ENCODE assay signal across 10 cellular contexts in genomic region chr6:168064226-168064807, GRCh38. TPM values are rescaled to one million over a fixed set of nuclear protein-coding genes. Genes with fewer than 3 reads are reported as not detected.
"Had no signal": no experiment of that assay in that cellular context is flagged by ENCODE, and none has a peak within 500 bp of the region (broad histone marks: within the 10 kb centered on the region; RNA-seq: fewer than 3 reads in every experiment).

No MANE protein-coding gene starts in this region.

- H3K4me2 ChIP-seq: KMS-11 had no signal

- ATAC-seq: K562 had no signal

- H3K4me3 ChIP-seq: K562 had no signal

- H3K9ac ChIP-seq: KMS-11 had no signal

- DNase-seq: IMR-90, KBM-7, KG1 had no signal

- H3K27ac ChIP-seq: HL-60, KMS-11 had no signal

- FAIRE-seq: HTR-8/SVneo, K562 had no signal

RNA-seq across cellular contexts. Expression of gene FRMD1, which starts 14.7 kb away (rescaled TPM):
- total RNA-seq: HT-29, HT1080, IMR-90 had no signal
- polyA plus RNA-seq: IgD-negative memory B cell, IMR-90 had no signal
